Comparison of ENCODE assay signal across 1 cellular context in genomic region chr3:66496731-66497130, GRCh38.
TF ChIP-seq lines count a peak whose summit lies in the region.

No MANE protein-coding gene starts in this region.

TF ChIP-seq in H1, 55 proteins besides CTCF, POLR2A, EP300 and RAD21 (continued from another document):
- TF ChIP-seq, protein P1, sequence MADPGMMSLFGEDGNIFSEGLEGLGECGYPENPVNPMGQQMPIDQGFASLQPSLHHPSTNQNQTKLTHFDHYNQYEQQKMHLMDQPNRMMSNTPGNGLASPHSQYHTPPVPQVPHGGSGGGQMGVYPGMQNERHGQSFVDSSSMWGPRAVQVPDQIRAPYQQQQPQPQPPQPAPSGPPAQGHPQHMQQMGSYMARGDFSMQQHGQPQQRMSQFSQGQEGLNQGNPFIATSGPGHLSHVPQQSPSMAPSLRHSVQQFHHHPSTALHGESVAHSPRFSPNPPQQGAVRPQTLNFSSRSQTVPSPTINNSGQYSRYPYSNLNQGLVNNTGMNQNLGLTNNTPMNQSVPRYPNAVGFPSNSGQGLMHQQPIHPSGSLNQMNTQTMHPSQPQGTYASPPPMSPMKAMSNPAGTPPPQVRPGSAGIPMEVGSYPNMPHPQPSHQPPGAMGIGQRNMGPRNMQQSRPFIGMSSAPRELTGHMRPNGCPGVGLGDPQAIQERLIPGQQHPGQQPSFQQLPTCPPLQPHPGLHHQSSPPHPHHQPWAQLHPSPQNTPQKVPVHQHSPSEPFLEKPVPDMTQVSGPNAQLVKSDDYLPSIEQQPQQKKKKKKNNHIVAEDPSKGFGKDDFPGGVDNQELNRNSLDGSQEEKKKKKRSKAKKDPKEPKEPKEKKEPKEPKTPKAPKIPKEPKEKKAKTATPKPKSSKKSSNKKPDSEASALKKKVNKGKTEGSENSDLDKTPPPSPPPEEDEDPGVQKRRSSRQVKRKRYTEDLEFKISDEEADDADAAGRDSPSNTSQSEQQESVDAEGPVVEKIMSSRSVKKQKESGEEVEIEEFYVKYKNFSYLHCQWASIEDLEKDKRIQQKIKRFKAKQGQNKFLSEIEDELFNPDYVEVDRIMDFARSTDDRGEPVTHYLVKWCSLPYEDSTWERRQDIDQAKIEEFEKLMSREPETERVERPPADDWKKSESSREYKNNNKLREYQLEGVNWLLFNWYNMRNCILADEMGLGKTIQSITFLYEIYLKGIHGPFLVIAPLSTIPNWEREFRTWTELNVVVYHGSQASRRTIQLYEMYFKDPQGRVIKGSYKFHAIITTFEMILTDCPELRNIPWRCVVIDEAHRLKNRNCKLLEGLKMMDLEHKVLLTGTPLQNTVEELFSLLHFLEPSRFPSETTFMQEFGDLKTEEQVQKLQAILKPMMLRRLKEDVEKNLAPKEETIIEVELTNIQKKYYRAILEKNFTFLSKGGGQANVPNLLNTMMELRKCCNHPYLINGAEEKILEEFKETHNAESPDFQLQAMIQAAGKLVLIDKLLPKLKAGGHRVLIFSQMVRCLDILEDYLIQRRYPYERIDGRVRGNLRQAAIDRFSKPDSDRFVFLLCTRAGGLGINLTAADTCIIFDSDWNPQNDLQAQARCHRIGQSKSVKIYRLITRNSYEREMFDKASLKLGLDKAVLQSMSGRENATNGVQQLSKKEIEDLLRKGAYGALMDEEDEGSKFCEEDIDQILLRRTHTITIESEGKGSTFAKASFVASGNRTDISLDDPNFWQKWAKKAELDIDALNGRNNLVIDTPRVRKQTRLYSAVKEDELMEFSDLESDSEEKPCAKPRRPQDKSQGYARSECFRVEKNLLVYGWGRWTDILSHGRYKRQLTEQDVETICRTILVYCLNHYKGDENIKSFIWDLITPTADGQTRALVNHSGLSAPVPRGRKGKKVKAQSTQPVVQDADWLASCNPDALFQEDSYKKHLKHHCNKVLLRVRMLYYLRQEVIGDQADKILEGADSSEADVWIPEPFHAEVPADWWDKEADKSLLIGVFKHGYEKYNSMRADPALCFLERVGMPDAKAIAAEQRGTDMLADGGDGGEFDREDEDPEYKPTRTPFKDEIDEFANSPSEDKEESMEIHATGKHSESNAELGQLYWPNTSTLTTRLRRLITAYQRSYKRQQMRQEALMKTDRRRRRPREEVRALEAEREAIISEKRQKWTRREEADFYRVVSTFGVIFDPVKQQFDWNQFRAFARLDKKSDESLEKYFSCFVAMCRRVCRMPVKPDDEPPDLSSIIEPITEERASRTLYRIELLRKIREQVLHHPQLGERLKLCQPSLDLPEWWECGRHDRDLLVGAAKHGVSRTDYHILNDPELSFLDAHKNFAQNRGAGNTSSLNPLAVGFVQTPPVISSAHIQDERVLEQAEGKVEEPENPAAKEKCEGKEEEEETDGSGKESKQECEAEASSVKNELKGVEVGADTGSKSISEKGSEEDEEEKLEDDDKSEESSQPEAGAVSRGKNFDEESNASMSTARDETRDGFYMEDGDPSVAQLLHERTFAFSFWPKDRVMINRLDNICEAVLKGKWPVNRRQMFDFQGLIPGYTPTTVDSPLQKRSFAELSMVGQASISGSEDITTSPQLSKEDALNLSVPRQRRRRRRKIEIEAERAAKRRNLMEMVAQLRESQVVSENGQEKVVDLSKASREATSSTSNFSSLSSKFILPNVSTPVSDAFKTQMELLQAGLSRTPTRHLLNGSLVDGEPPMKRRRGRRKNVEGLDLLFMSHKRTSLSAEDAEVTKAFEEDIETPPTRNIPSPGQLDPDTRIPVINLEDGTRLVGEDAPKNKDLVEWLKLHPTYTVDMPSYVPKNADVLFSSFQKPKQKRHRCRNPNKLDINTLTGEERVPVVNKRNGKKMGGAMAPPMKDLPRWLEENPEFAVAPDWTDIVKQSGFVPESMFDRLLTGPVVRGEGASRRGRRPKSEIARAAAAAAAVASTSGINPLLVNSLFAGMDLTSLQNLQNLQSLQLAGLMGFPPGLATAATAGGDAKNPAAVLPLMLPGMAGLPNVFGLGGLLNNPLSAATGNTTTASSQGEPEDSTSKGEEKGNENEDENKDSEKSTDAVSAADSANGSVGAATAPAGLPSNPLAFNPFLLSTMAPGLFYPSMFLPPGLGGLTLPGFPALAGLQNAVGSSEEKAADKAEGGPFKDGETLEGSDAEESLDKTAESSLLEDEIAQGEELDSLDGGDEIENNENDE (IDR thresholded peaks at IDR 0.05; ENCODE audit: insufficient replicate concordance, low read length), result peak; percentile 83
- TF ChIP-seq RXRA (IDR thresholded peaks at IDR 0.05; ENCODE audit: insufficient read depth, low read depth, low read length) (no peak), TCF12 (IDR thresholded peaks at IDR 0.05; ENCODE audit: low read depth, low read length) (peak; percentile 99)
